8 cellular contexts compared by ENCODE assay signal in the genomic region with DNA sequence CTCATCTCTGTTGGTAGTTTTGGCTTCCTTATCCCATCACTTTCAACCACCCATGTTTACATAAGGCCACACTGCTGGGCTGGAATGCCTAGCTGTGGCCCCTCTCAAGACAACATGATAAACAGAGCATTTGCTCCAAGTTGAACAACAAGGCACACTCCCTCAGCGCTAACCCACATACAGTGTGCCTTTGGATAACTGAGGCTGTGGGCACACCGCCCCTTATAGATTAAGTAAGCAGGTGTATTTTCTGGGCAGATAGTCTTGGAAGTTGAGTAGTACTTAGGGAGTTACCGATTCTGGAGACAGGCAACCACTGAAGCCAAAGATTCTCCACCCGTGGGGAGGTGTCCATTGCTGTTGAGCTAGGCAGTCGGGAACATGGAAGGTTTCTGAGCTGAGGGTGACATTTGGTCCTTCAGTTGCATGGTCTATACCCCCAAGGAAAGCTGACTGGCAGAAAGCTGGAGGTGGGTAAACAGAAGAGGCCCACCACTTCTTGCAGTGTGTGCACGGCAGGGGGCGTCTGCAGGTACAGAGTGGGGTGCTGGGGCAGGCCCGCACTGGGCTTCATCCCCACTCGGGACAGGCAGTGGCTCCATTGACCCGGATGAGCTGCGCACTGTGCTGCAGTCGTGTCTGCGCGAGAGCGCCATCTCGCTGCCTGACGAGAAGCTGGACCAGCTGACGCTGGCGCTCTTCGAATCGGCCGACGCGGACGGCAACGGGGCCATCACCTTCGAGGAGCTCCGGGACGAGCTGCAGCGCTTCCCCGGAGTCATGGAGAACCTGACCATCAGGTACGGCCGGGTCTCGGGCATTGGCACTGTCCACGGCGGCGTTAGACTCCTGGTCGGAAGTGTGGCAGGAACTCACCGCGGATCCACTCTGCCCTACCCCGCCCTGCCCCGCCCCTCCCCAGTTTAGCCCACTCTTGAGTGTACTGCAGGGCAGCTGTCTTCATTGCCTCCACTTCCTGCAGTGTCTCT. TPM values are rescaled to one million over a fixed set of nuclear protein-coding genes. Genes with fewer than 3 reads are reported as not detected.
DNase-seq lines count a peak whose midpoint lies in the region; ATAC-seq and TF ChIP-seq lines count a peak whose summit lies in the region.

No MANE protein-coding gene starts in this region.

- no peaks in the 10 kb centered on the region for H3K9me3 Mint-ChIP-seq in activated naive CD4-positive, alpha-beta T cell treated with anti-CD3 and anti-CD28 coated beads, Interleukin-2, amount 50 U/mL, for 24 hours

- DNase-seq in GM03348 (ENCODE audit: low spot score) (peak; percentile 70), NCI-H526 (lab: John Stamatoyannopoulos, UW) (peak; percentile 22 to 89), heart left ventricle (peak; percentile 18 to 79 (median 44)), renal cortical epithelial cell (ENCODE audit: low read depth) (peak; percentile 41), putamen (ENCODE audit: low spot score) (no peak), NCI-H146 treated with DMSO at 0.1 percent for 48 hours (lab: John Stamatoyannopoulos, UW; ENCODE audit: unreplicated experiment) (no peak)

- H3K4me3 ChIP-seq in heart left ventricle: peak overlapping the region in 10 of 12 donors; percentile 8 to 45 (median 33)

- peak overlapping the region; percentile 71 for H3K4me3 Mint-ChIP-seq in activated naive CD4-positive, alpha-beta T cell treated with anti-CD3 and anti-CD28 coated beads, Interleukin-2, amount 50 U/mL, for 24 hours

- TF ChIP-seq POLR2A in heart left ventricle (IDR thresholded peaks at IDR 0.05): no peak

- H3K4me1 Mint-ChIP-seq in activated naive CD4-positive, alpha-beta T cell treated with anti-CD3 and anti-CD28 coated beads, Interleukin-2, amount 50 U/mL, for 24 hours: peaks cover 4% of the 10 kb centered on the region

- H3K27me3 Mint-ChIP-seq in activated naive CD4-positive, alpha-beta T cell treated with anti-CD3 and anti-CD28 coated beads, Interleukin-2, amount 50 U/mL, for 24 hours: peaks cover 7% of the 10 kb centered on the region

- H3K27ac ChIP-seq in heart left ventricle: no peak overlapping the region

- peak; percentile 79 to 86 (median 84) for ATAC-seq in heart left ventricle
- no peak for ATAC-seq in HG02852 (IDR thresholded peaks at IDR 0.05; ENCODE audit: unreplicated experiment)

- no peak overlapping the region for H3K27ac Mint-ChIP-seq in activated naive CD4-positive, alpha-beta T cell treated with anti-CD3 and anti-CD28 coated beads, Interleukin-2, amount 50 U/mL, for 24 hours

- H3K36me3 ChIP-seq in heart left ventricle: no peaks in the 10 kb centered on the region

- peaks cover 0 to 38% (median 0%) of the 10 kb centered on the region in 9 donors for H3K27me3 ChIP-seq in heart left ventricle

- peak; percentile 30 to 66 (median 50) for TF ChIP-seq CTCF in heart left ventricle (IDR thresholded peaks at IDR 0.05)

- intact Hi-C loops in heart left ventricle (cut with DNase I): no loop called here

- no peaks in the 10 kb centered on the region for H3K9me3 ChIP-seq in heart left ventricle

- WGBS in heart left ventricle, 4 donors: 13 to 46% (median 24%) methylated on average over 12 to 42 of the region's 42 CpGs

- H3K36me3 Mint-ChIP-seq in activated naive CD4-positive, alpha-beta T cell treated with anti-CD3 and anti-CD28 coated beads, Interleukin-2, amount 50 U/mL, for 24 hours: no peaks in the 10 kb centered on the region

- H3K4me1 ChIP-seq in heart left ventricle: peaks cover 0 to 9% (median 0%) of the 10 kb centered on the region in 12 donors

RNA-seq across cellular contexts. Expression of a gene that starts 16.8 kb away (rescaled TPM):
- under 1 TPM in 3 of 9 donors, not detected in 6; 0.02 to 0.29 (median 0.08) TPM for total RNA-seq in heart left ventricle
- under 1 TPM; 0.03 to 0.04 TPM for polyA plus RNA-seq in heart left ventricle
- total RNA-seq in renal cortical epithelial cell: 0.55 TPM in 1 of 2 replicates, not detected in the other

Comparison
In these comparisons a context has a peak if more than half of its experiments do, and no peak if none do; other contexts are left out.
1. DNase-seq: peak in GM03348 (single experiment), NCI-H526 (2 of 2), heart left ventricle (5 of 5) and renal cortical epithelial cell (single experiment); none in putamen (single experiment) and NCI-H146 treated with DMSO at 0.1 percent for 48 hours (single experiment).